Comparison of ENCODE assay signal across 7 cellular contexts in the genomic region with DNA sequence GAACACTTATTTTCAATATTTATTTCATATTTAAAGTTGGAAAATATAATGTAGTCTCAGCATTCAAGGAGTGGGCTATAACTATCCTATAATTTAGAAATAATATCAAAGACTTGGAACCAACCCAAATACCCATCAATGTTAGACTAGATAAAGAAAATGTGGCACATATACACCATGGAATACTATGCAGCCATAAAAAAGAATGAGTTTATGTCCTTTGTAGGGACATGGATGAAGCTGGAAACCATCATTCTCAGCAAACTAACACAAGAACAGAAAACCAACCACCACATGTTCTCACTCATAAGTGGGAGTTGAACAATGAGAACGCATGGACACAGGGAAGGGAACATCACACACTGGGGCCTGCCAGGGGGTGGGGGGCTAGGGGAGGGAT. TPM values are rescaled to one million over a fixed set of nuclear protein-coding genes. Genes with fewer than 3 reads are reported as not detected.
"Had no signal": no experiment of that assay in that cellular context is flagged by ENCODE, and none has a peak within 500 bp of the region (broad histone marks: within the 10 kb centered on the region; RNA-seq: fewer than 3 reads in every experiment).

No MANE protein-coding gene starts in this region.

RNA-seq across cellular contexts. Expression of a gene that starts 37.6 kb away (rescaled TPM):
- total RNA-seq: naive thymus-derived CD8-positive, alpha-beta T cell; natural killer cell treated with Interleukin-12 subunit alpha and Interleukin-12 subunit beta and Interleukin-15 and Interleukin-18, amount 100 ng/mL, for 72 hours; neural crest cell; progenitor cell of endocrine pancreas; pulmonary artery endothelial cell; smooth muscle cell had no signal
- polyA plus RNA-seq: naive thymus-derived CD8-positive, alpha-beta T cell; neural cell; smooth muscle cell had no signal
